ENCODE assay signal across 16 cellular contexts in genomic region chr4:140351778-140352177, GRCh38.
"Had no signal": no experiment of that assay in that cellular context is flagged by ENCODE, and none has a peak within 500 bp of the region (broad histone marks: within the 10 kb centered on the region; RNA-seq: fewer than 3 reads in every experiment).

No MANE protein-coding gene starts in this region.

- H3K27me3 ChIP-seq: colonic mucosa, tibial artery, vagina had no signal

- H3K9me3 Mint-ChIP-seq: activated naive CD4-positive, alpha-beta T cell treated with anti-CD3 and anti-CD28 coated beads for 36 hours; activated naive CD8-positive, alpha-beta T cell treated with anti-CD3 and anti-CD28 coated beads, Interleukin-2, amount 50 U/mL, for 24 hours; activated T-helper 17 cell treated with anti-CD3 and anti-CD28 coated beads, Interleukin-2, amount 50 U/mL, for 72 hours; naive thymus-derived CD8-positive, alpha-beta T cell; stimulated activated effector memory CD8-positive, alpha-beta T cell treated with anti-CD3 and anti-CD28 coated beads, Interleukin-12 subunit alpha, Interleukin-12 subunit beta, amount 100 ng/mL, for 72 hours had no signal

- H3K9me3 ChIP-seq: colonic mucosa, heart left ventricle, SK-N-SH, tibial artery, vagina had no signal

- H3K4me1 ChIP-seq: colonic mucosa, heart left ventricle, tibial artery, vagina had no signal

- H3K4me1 Mint-ChIP-seq: stimulated activated effector memory CD8-positive, alpha-beta T cell treated with anti-CD3 and anti-CD28 coated beads, Interleukin-12 subunit alpha, Interleukin-12 subunit beta, amount 100 ng/mL, for 72 hours had no signal

- H3K36me3 ChIP-seq: colonic mucosa, heart left ventricle, tibial artery, vagina had no signal

- DNase-seq: activated CD4-positive, CD25-positive, alpha-beta regulatory T cell treated with anti-CD3 and anti-CD28 coated beads, Interleukin-2, amount 50 U/mL, for 72 hours; activated naive CD4-positive, alpha-beta T cell treated with anti-CD3 and anti-CD28 coated beads for 36 hours; activated naive CD8-positive, alpha-beta T cell treated with anti-CD3 and anti-CD28 coated beads, Interleukin-2, amount 50 U/mL, for 24 hours; activated T-cell treated with anti-CD3 and anti-CD28 coated beads for 4 hours; colonic mucosa; foreskin fibroblast; heart left ventricle; naive thymus-derived CD8-positive, alpha-beta T cell; SK-N-SH; stimulated activated CD4-positive, alpha-beta T cell treated with anti-CD3 and anti-CD28 coated beads, Interleukin-12 subunit alpha, Interleukin-12 subunit beta, amount 100 ng/mL, for 4 hours; T-helper 1 cell; T1000; tibial artery had no signal

- H3K4me3 ChIP-seq: colonic mucosa, heart left ventricle, tibial artery, vagina had no signal

- H3K4me3 Mint-ChIP-seq: activated naive CD4-positive, alpha-beta T cell treated with anti-CD3 and anti-CD28 coated beads for 36 hours; activated naive CD8-positive, alpha-beta T cell treated with anti-CD3 and anti-CD28 coated beads, Interleukin-2, amount 50 U/mL, for 24 hours; activated T-helper 17 cell treated with anti-CD3 and anti-CD28 coated beads, Interleukin-2, amount 50 U/mL, for 72 hours; naive thymus-derived CD8-positive, alpha-beta T cell; stimulated activated effector memory CD8-positive, alpha-beta T cell treated with anti-CD3 and anti-CD28 coated beads, Interleukin-12 subunit alpha, Interleukin-12 subunit beta, amount 100 ng/mL, for 72 hours had no signal

- H3K27ac ChIP-seq: colonic mucosa, heart left ventricle, tibial artery, vagina had no signal

- H3K27me3 Mint-ChIP-seq: activated naive CD8-positive, alpha-beta T cell treated with anti-CD3 and anti-CD28 coated beads, Interleukin-2, amount 50 U/mL, for 24 hours had no signal

- H3K36me3 Mint-ChIP-seq: naive thymus-derived CD8-positive, alpha-beta T cell; stimulated activated effector memory CD8-positive, alpha-beta T cell treated with anti-CD3 and anti-CD28 coated beads, Interleukin-12 subunit alpha, Interleukin-12 subunit beta, amount 100 ng/mL, for 72 hours had no signal

- H3K27ac Mint-ChIP-seq: activated naive CD4-positive, alpha-beta T cell treated with anti-CD3 and anti-CD28 coated beads for 36 hours; activated naive CD8-positive, alpha-beta T cell treated with anti-CD3 and anti-CD28 coated beads, Interleukin-2, amount 50 U/mL, for 24 hours; activated T-helper 17 cell treated with anti-CD3 and anti-CD28 coated beads, Interleukin-2, amount 50 U/mL, for 72 hours; stimulated activated effector memory CD8-positive, alpha-beta T cell treated with anti-CD3 and anti-CD28 coated beads, Interleukin-12 subunit alpha, Interleukin-12 subunit beta, amount 100 ng/mL, for 72 hours had no signal
